In genomic region chr4:156378053-156378665, GRCh38 we compare ENCODE assay signal across 10 cellular contexts.
DNase-seq lines count a peak whose midpoint lies in the region; ATAC-seq and TF ChIP-seq lines count a peak whose summit lies in the region.
"Had no signal": no experiment of that assay in that cellular context is flagged by ENCODE, and none has a peak within 500 bp of the region (broad histone marks: within the 10 kb centered on the region; RNA-seq: fewer than 3 reads in every experiment).

No MANE protein-coding gene starts in this region.

- no peak overlapping the region for H3K4me3 ChIP-seq in GM12875 (ENCODE audit: low read depth, low read length)
- H3K4me3 ChIP-seq in aorta (ENCODE audit: low read length in 2 of 2) = no peak overlapping the region
- H3K4me3 ChIP-seq: ovary had no signal

- DNase-seq in NCI-H82 treated with DMSO at 0.1 percent for 48 hours (lab: John Stamatoyannopoulos, UW; ENCODE audit: unreplicated experiment) (peak; percentile 3), globus pallidus (ENCODE audit: low spot score) (peak; percentile 16), aorta (no peak)
- DNase-seq in natural killer cell treated with Interleukin-12 subunit alpha and Interleukin-12 subunit beta and Interleukin-15 and Interleukin-18, amount 100 ng/mL, for 72 hours (ENCODE audit: low spot score) = no peak

- no peaks in the 10 kb centered on the region for H3K4me1 Mint-ChIP-seq in natural killer cell treated with Interleukin-12 subunit alpha and Interleukin-12 subunit beta and Interleukin-15 and Interleukin-18, amount 100 ng/mL, for 72 hours (ENCODE audit: low read depth in 2 of 2)

- intact Hi-C loops in aorta (cut with DNase I) = no loop called here

- peaks cover 0 to 1% of the 10 kb centered on the region in 2 donors for H3K4me1 ChIP-seq in aorta (ENCODE audit: control insufficient read depth in 1 of 2, insufficient read depth in 2 of 2, low read length in 2 of 2)

- H3K36me3 Mint-ChIP-seq in natural killer cell treated with Interleukin-12 subunit alpha and Interleukin-12 subunit beta and Interleukin-15 and Interleukin-18, amount 100 ng/mL, for 72 hours = no peaks in the 10 kb centered on the region

- peaks cover 3% of the 10 kb centered on the region for H3K9me3 Mint-ChIP-seq in natural killer cell treated with Interleukin-12 subunit alpha and Interleukin-12 subunit beta and Interleukin-15 and Interleukin-18, amount 100 ng/mL, for 72 hours
- H3K9me3 Mint-ChIP-seq: T-helper 1 cell treated with Interleukin-12 subunit alpha and Interleukin-12 subunit beta and Interleukin-4 antibody, amounts not matched to agents 30 μg/mL and 1 μg/mL, for 36 hours had no signal

- H3K4me3 Mint-ChIP-seq in natural killer cell treated with Interleukin-12 subunit alpha and Interleukin-12 subunit beta and Interleukin-15 and Interleukin-18, amount 100 ng/mL, for 72 hours = no peak overlapping the region
- H3K4me3 Mint-ChIP-seq: T-helper 1 cell treated with Interleukin-12 subunit alpha and Interleukin-12 subunit beta and Interleukin-4 antibody, amounts not matched to agents 30 μg/mL and 1 μg/mL, for 36 hours had no signal

- peak; percentile 60 for TF ChIP-seq CTCF in GM12875 (IDR thresholded peaks at IDR 0.05; ENCODE audit: borderline replicate concordance, insufficient read depth, low read depth, low read length)

- no peak overlapping the region for H3K27ac ChIP-seq in aorta (ENCODE audit: low read depth in 1 of 2, low read length in 2 of 2)
- H3K27ac ChIP-seq: ovary had no signal

- no peaks in the 10 kb centered on the region for H3K27me3 ChIP-seq in aorta (ENCODE audit: control insufficient read depth in 1 of 2, insufficient read depth in 2 of 2, low read length in 1 of 2)
- H3K27me3 ChIP-seq: ovary had no signal

- no peaks in the 10 kb centered on the region for H3K27me3 Mint-ChIP-seq in natural killer cell treated with Interleukin-12 subunit alpha and Interleukin-12 subunit beta and Interleukin-15 and Interleukin-18, amount 100 ng/mL, for 72 hours

- H3K9me3 ChIP-seq in aorta (ENCODE audit: control insufficient read depth, low read length) = no peaks in the 10 kb centered on the region
- H3K9me3 ChIP-seq: ovary had no signal

- ATAC-seq in HG02870 (IDR thresholded peaks at IDR 0.05; ENCODE audit: unreplicated experiment) (peak; percentile 66), aorta (ENCODE audit: low FRiP score) (peak; percentile 52), HG03025 (IDR thresholded peaks at IDR 0.05; ENCODE audit: low FRiP score, unreplicated experiment) (no peak)
- ATAC-seq in activated CD4-positive, CD25-positive, alpha-beta regulatory T cell treated with anti-CD3 and anti-CD28 coated beads, Interleukin-2, amount 50 U/mL, for 24 hours = no peak
- no peak for ATAC-seq in natural killer cell treated with Interleukin-12 subunit alpha and Interleukin-12 subunit beta and Interleukin-15 and Interleukin-18, amount 100 ng/mL, for 72 hours

- WGBS in aorta, 2 donors = 69% methylated on average over 8 of the region's 8 CpGs

- H3K27ac Mint-ChIP-seq in natural killer cell treated with Interleukin-12 subunit alpha and Interleukin-12 subunit beta and Interleukin-15 and Interleukin-18, amount 100 ng/mL, for 72 hours = no peak overlapping the region
- H3K27ac Mint-ChIP-seq: T-helper 1 cell treated with Interleukin-12 subunit alpha and Interleukin-12 subunit beta and Interleukin-4 antibody, amounts not matched to agents 30 μg/mL and 1 μg/mL, for 36 hours had no signal

- no peaks in the 10 kb centered on the region for H3K36me3 ChIP-seq in aorta (ENCODE audit: control insufficient read depth in 1 of 2, insufficient read depth in 2 of 2, low read length in 1 of 2)
- H3K36me3 ChIP-seq: ovary had no signal

Comparison
In these comparisons a context has a peak if more than half of its experiments do, and no peak if none do; other contexts are left out.
1. ATAC-seq: peak in HG02870 (single experiment) and aorta (single experiment); none in activated CD4-positive, CD25-positive, alpha-beta regulatory T cell treated with anti-CD3 and anti-CD28 coated beads, Interleukin-2, amount 50 U/mL, for 24 hours (0 of 2), natural killer cell treated with Interleukin-12 subunit alpha and Interleukin-12 subunit beta and Interleukin-15 and Interleukin-18, amount 100 ng/mL, for 72 hours (0 of 2) and HG03025 (single experiment).
2. DNase-seq: peak in NCI-H82 treated with DMSO at 0.1 percent for 48 hours (single experiment) and globus pallidus (single experiment); none in aorta (0 of 2) and natural killer cell treated with Interleukin-12 subunit alpha and Interleukin-12 subunit beta and Interleukin-15 and Interleukin-18, amount 100 ng/mL, for 72 hours (single experiment).